17 cellular contexts compared by ENCODE assay signal in the genomic region with DNA sequence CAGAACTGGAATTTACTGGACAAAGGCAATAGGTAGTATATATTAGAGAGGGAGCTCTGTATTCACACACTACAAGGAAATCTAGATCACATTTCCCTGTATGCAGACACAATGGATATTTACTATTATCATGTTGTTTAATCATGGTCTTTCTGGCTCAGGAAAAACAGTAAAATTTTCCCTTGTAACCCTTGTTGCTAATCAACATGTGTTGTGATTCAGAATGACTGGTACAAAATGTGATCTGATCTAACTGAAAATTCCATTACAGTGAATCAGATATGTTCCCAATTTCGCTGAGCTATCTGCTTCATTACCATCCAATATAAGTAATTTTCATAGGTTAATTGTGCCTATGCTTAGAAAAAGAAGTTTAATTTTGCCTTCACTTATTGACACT.
DNase-seq lines count a peak whose midpoint lies in the region; TF ChIP-seq lines count a peak whose summit lies in the region.
"Had no signal": no experiment of that assay in that cellular context is flagged by ENCODE, and none has a peak within 500 bp of the region (broad histone marks: within the 10 kb centered on the region; RNA-seq: fewer than 3 reads in every experiment).

No MANE protein-coding gene starts in this region.

- CTCF ChIA-PET in HEK293T (lab: Yijun Ruan, JAX): no interaction called here

- H3K27me3 ChIP-seq in esophagus muscularis mucosa: no peaks in the 10 kb centered on the region
- H3K27me3 ChIP-seq: neutrophil, transverse colon had no signal

- DNase-seq in ACHN (peak; percentile 40), HS-5 (ENCODE audit: low read depth) (peak; percentile 65), astrocyte of the hippocampus (ENCODE audit: low read depth, low spot score) (peak; percentile 73), iris pigment epithelial cell (ENCODE audit: low read depth) (peak; percentile 91), esophagus muscularis mucosa (ENCODE audit: extremely low spot score) (no peak), NCI-H2227 (lab: John Stamatoyannopoulos, UW; ENCODE audit: unreplicated experiment) (no peak), HEK293T (ENCODE audit: extremely low spot score) (no peak)
- no peak for DNase-seq in stimulated activated CD8-positive, alpha-beta memory T cell treated with anti-CD3 and anti-CD28 coated beads, Interleukin-4, amount 100 ng/mL, for 48 hours
- DNase-seq: activated CD4-positive, alpha-beta T cell treated with anti-CD3 and anti-CD28 coated beads for 4 hours; central memory CD4-positive, alpha-beta T cell; head of caudate nucleus; NCI-H2107; stimulated activated CD4-positive, alpha-beta T cell treated with anti-CD3 and anti-CD28 coated beads, Interleukin-12 subunit alpha, Interleukin-12 subunit beta, amount 100 ng/mL, for 4 hours; T-helper 17 cell; transverse colon had no signal

- in situ Hi-C loops in ACHN (cut with HindIII; ENCODE audit: low pct_ligation_motif_present, low pct_unique_long_range_greater_than_20kb, low sequenced_read_pairs): no loop called here

- no peak overlapping the region for H3K27ac ChIP-seq in esophagus muscularis mucosa (replicated peaks in 1 of 4)
- H3K27ac ChIP-seq: A549, neutrophil, transverse colon had no signal

- H3K36me3 ChIP-seq in esophagus muscularis mucosa: no peaks in the 10 kb centered on the region
- H3K36me3 ChIP-seq: neutrophil, transverse colon had no signal

- POLR2A ChIA-PET in HEK293T (lab: Yijun Ruan, JAX): no interaction called here

- no peak for TF ChIP-seq CTCF in esophagus muscularis mucosa (IDR thresholded peaks at IDR 0.05)

- intact Hi-C loops in esophagus muscularis mucosa (cut with DNase I): no loop called here

- H3K4me1 ChIP-seq in esophagus muscularis mucosa: no peaks in the 10 kb centered on the region
- H3K4me1 ChIP-seq: A549, transverse colon had no signal

- WGBS in esophagus muscularis mucosa: 88% methylated on average over 1 of the region's 1 CpG

- no peak overlapping the region for H3K4me3 ChIP-seq in esophagus muscularis mucosa
- H3K4me3 ChIP-seq: A549, transverse colon had no signal

- TF ChIP-seq POLR2A in esophagus muscularis mucosa (IDR thresholded peaks at IDR 0.05; ENCODE audit: low read depth): no peak

- TF ChIP-seq EP300 in esophagus muscularis mucosa (IDR thresholded peaks at IDR 0.05): no peak

- no peaks in the 10 kb centered on the region for H3K9me3 ChIP-seq in esophagus muscularis mucosa
- H3K9me3 ChIP-seq: A549, neutrophil, transverse colon had no signal

TF ChIP-seq in HEK293T, 16 proteins besides CTCF, POLR2A, EP300 and RAD21:
- no peak for TF ChIP-seq TARDBP (IDR thresholded peaks at IDR 0.05)
- TF ChIP-seq ELF4 (IDR thresholded peaks at IDR 0.05): no peak
- TF ChIP-seq CTBP1 (IDR thresholded peaks at IDR 0.05; ENCODE audit: borderline replicate concordance): no peak
- TF ChIP-seq BHLHE40 (IDR thresholded peaks at IDR 0.05; ENCODE audit: borderline replicate concordance): no peak
- no peak for TF ChIP-seq HDGF (IDR thresholded peaks at IDR 0.05; ENCODE audit: borderline replicate concordance)

Comparison
In these comparisons a context has a peak if more than half of its experiments do, and no peak if none do; other contexts are left out.
1. DNase-seq: peak in ACHN (single experiment), HS-5 (single experiment), astrocyte of the hippocampus (single experiment) and iris pigment epithelial cell (single experiment); none in esophagus muscularis mucosa (single experiment), NCI-H2227 (single experiment), HEK293T (single experiment) and stimulated activated CD8-positive, alpha-beta memory T cell treated with anti-CD3 and anti-CD28 coated beads, Interleukin-4, amount 100 ng/mL, for 48 hours (single experiment).